1 cellular context compared by ENCODE assay signal in genomic region chr5:139381837-139382361, GRCh38.
TF ChIP-seq lines count a peak whose summit lies in the region.

No MANE protein-coding gene starts in this region.

TF ChIP-seq in H1, 55 proteins besides CTCF, POLR2A, EP300 and RAD21:
- no peak for TF ChIP-seq GABPA (IDR thresholded peaks at IDR 0.05; ENCODE audit: borderline replicate concordance, insufficient read depth, low read length)
- no peak for TF ChIP-seq GTF2F1 (IDR thresholded peaks at IDR 0.05; ENCODE audit: borderline replicate concordance, low read depth, low read length)
- no peak for TF ChIP-seq CHD7 (IDR thresholded peaks at IDR 0.05; ENCODE audit: insufficient replicate concordance, low read length)
- TF ChIP-seq CBX8 (IDR thresholded peaks at IDR 0.05; ENCODE audit: borderline replicate concordance, low read depth, low read length) = no peak
- TF ChIP-seq PHF8 (conservative IDR thresholded peaks at IDR 0.05; ENCODE audit: low read depth, low read length) = no peak
- TF ChIP-seq TEAD4 (IDR thresholded peaks at IDR 0.05; ENCODE audit: low read depth, low read length) = no peak
- TF ChIP-seq CHD1 (IDR thresholded peaks at IDR 0.05; ENCODE audit: low read depth, low read length) = no peak
- no peak for TF ChIP-seq TAF7 (optimal IDR thresholded peaks at IDR 0.05; ENCODE audit: borderline replicate concordance, low read depth, low read length)
- no peak for TF ChIP-seq SP1 (IDR thresholded peaks at IDR 0.05; ENCODE audit: low read depth, low read length)
- no peak for TF ChIP-seq BACH1 (IDR thresholded peaks at IDR 0.05; ENCODE audit: low read length)
- TF ChIP-seq NANOG (IDR thresholded peaks at IDR 0.05; ENCODE audit: insufficient read depth, low read depth, low read length, poor library complexity, severe bottlenecking) = no peak
- TF ChIP-seq TAF1 (IDR thresholded peaks at IDR 0.05; ENCODE audit: low read depth, low read length) = no peak
- TF ChIP-seq ATF3 (IDR thresholded peaks at IDR 0.05; ENCODE audit: insufficient read depth, low read depth, low read length) = no peak
- TF ChIP-seq RNF2 (IDR thresholded peaks at IDR 0.05; ENCODE audit: borderline replicate concordance, low read depth, low read length, missing control alignments, poor library complexity, severe bottlenecking) = no peak
- TF ChIP-seq MAX (IDR thresholded peaks at IDR 0.05) = no peak
- no peak for TF ChIP-seq RFX5 (IDR thresholded peaks at IDR 0.05; ENCODE audit: borderline replicate concordance, low read depth, low read length)
- no peak for TF ChIP-seq TBP (IDR thresholded peaks at IDR 0.05; ENCODE audit: low read depth, low read length)
- no peak for TF ChIP-seq NRF1 (IDR thresholded peaks at IDR 0.05; ENCODE audit: low read depth, low read length)
- no peak for TF ChIP-seq JUND (IDR thresholded peaks at IDR 0.05; ENCODE audit: low read length)
